In the genomic region with DNA sequence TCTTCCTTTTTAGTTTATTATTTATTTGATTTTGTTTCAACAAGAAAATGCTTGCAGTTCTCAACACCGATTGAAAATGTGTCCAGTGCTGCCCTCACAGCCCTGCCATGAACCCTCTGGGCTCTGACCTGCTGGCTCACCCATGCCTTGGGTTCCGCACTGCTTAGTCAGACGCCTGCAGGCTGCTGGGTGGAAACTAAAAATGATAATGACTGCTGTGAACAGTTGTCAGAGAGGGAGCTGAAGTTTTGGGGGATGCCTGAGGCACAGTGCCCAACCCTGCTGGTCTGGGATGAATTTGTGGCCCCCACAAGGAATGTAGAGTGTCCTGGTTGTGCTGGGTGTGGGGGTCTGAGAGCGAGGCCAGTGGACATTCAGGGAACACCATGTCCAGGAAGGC, we compare ENCODE assay signal across 1 cellular context.
TF ChIP-seq lines count a peak whose summit lies in the region.

No MANE protein-coding gene starts in this region.

TF ChIP-seq in IMR-90, 13 proteins besides CTCF, POLR2A, EP300 and RAD21:
- no peak for TF ChIP-seq RFX5 (IDR thresholded peaks at IDR 0.05; ENCODE audit: low read depth, low read length)
